9 cellular contexts compared by ENCODE assay signal in the genomic region with DNA sequence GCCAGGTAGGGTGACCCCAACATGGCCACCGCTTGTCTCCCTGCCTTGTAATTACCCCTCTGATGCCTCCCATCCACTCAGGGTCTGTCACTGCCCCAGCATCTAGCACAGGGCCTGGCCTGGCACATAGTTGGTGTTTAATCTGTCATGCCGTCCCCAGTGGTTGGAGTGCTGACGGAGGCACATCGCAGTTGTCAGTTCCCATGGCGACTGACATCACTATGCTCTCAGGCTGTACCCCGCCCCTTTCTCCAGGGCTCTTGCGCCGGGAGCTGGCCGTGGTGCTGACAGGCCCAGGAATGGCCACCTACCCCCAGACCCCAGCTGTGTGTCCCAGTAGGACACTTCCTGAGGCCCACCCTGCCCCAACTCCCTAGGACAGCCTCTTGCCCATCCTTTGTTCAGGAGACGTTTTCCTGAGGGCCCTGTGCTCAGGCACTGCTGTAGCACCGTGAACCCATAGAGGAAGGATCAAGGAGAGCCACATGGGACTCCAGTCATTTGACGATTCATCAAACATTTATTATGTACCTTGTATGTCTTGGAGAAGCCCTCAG. TPM values are rescaled to one million over a fixed set of nuclear protein-coding genes. Genes with fewer than 3 reads are reported as not detected.
DNase-seq lines count a peak whose midpoint lies in the region; ATAC-seq lines count a peak whose summit lies in the region.
"Had no signal": no experiment of that assay in that cellular context is flagged by ENCODE, and none has a peak within 500 bp of the region (broad histone marks: within the 10 kb centered on the region; RNA-seq: fewer than 3 reads in every experiment).

No MANE protein-coding gene starts in this region.

- intact Hi-C loops in activated CD4-positive, alpha-beta memory T cell treated with anti-CD3 and anti-CD28 coated beads for 36 hours (cut with micrococcal nuclease), result no loop called here

- CTCF ChIA-PET in activated CD4-positive, alpha-beta memory T cell treated with anti-CD3 and anti-CD28 coated beads for 36 hours (lab: Charles Lee), result no interaction called here

- no peaks in the 10 kb centered on the region for H3K36me3 ChIP-seq in iPS DF 6.9 (ENCODE audit: control insufficient read depth, insufficient read depth, low read length)

- peaks cover 26% of the 10 kb centered on the region for H3K27me3 Mint-ChIP-seq in T-helper 2 cell treated with Interferon-gamma antibody and Interleukin-4, amounts not matched to agents 5 μg/mL and 100 μg/mL, for 36 hours (ENCODE audit: low read depth)
- H3K27me3 Mint-ChIP-seq in activated CD4-positive, alpha-beta memory T cell treated with anti-CD3 and anti-CD28 coated beads for 36 hours, result peaks cover 23% of the 10 kb centered on the region

- H3K9me3 ChIP-seq in iPS DF 6.9 (ENCODE audit: control insufficient read depth, insufficient read depth, low read length), result no peaks in the 10 kb centered on the region

- no peak overlapping the region for H3K27ac ChIP-seq in iPS DF 6.9 (ENCODE audit: low read length)

- H3K4me1 ChIP-seq in iPS DF 6.9 (ENCODE audit: control insufficient read depth, insufficient read depth, low read length), result 0 out of 2 replicates have a peak, but pooled peaks cover 2% of the 10 kb centered on the region

- H3K9me3 Mint-ChIP-seq in T-helper 2 cell treated with Interferon-gamma antibody and Interleukin-4, amounts not matched to agents 5 μg/mL and 100 μg/mL, for 36 hours, result no peaks in the 10 kb centered on the region
- H3K9me3 Mint-ChIP-seq in activated CD4-positive, alpha-beta memory T cell treated with anti-CD3 and anti-CD28 coated beads for 36 hours, result no peaks in the 10 kb centered on the region

- no peaks in the 10 kb centered on the region for H3K4me1 Mint-ChIP-seq in T-helper 2 cell treated with Interferon-gamma antibody and Interleukin-4, amounts not matched to agents 5 μg/mL and 100 μg/mL, for 36 hours (ENCODE audit: low read depth)
- no peaks in the 10 kb centered on the region for H3K4me1 Mint-ChIP-seq in activated CD4-positive, alpha-beta memory T cell treated with anti-CD3 and anti-CD28 coated beads for 36 hours (ENCODE audit: low read depth)

- no peak overlapping the region for H3K4me3 ChIP-seq in iPS DF 6.9 (ENCODE audit: low read length)

- no peaks in the 10 kb centered on the region for H3K36me3 Mint-ChIP-seq in T-helper 2 cell treated with Interferon-gamma antibody and Interleukin-4, amounts not matched to agents 5 μg/mL and 100 μg/mL, for 36 hours (ENCODE audit: low read depth)
- no peaks in the 10 kb centered on the region for H3K36me3 Mint-ChIP-seq in activated CD4-positive, alpha-beta memory T cell treated with anti-CD3 and anti-CD28 coated beads for 36 hours

- POLR2A ChIA-PET in activated CD4-positive, alpha-beta memory T cell treated with anti-CD3 and anti-CD28 coated beads for 36 hours (lab: Charles Lee), result no interaction called here

- ATAC-seq in HG02642 (IDR thresholded peaks at IDR 0.05; ENCODE audit: poor library complexity, unreplicated experiment) (no peak), HG02759 (IDR thresholded peaks at IDR 0.05; ENCODE audit: unreplicated experiment) (no peak)

- H3K27me3 ChIP-seq in iPS DF 6.9 (ENCODE audit: control insufficient read depth, insufficient read depth, low read length), result no peaks in the 10 kb centered on the region

- no peak overlapping the region for H3K4me3 Mint-ChIP-seq in T-helper 2 cell treated with Interferon-gamma antibody and Interleukin-4, amounts not matched to agents 5 μg/mL and 100 μg/mL, for 36 hours
- no peak overlapping the region for H3K4me3 Mint-ChIP-seq in activated CD4-positive, alpha-beta memory T cell treated with anti-CD3 and anti-CD28 coated beads for 36 hours

- no CpG with 5 or more reads among the region's 12 CpGs for WGBS in iPS DF 6.9 (ENCODE audit: insufficient coverage, insufficient read length)

- peak in 3 of 5 experiments; percentile 3 to 51 (median 7) for DNase-seq in T-helper 2 cell
- DNase-seq in T-helper 2 cell treated with Interferon-gamma antibody and Interleukin-4, amounts not matched to agents 5 μg/mL and 100 μg/mL, for 36 hours (ENCODE audit: low spot score), result no peak
- DNase-seq in activated CD4-positive, alpha-beta memory T cell treated with anti-CD3 and anti-CD28 coated beads for 36 hours, result peak; percentile 42
- peak; percentile 47 for DNase-seq in iPS DF 6.9 (ENCODE audit: low read depth, low spot score)
- DNase-seq in stimulated activated CD8-positive, alpha-beta memory T cell treated with anti-CD3 and anti-CD28 coated beads, Interleukin-4, amount 100 ng/mL, for 48 hours, result peak; percentile 40
- DNase-seq in NK-92 (lab: John Stamatoyannopoulos, UW; ENCODE audit: unreplicated experiment), result no peak
- DNase-seq: Kasumi-1 had no signal

- no peak overlapping the region for H3K27ac Mint-ChIP-seq in T-helper 2 cell treated with Interferon-gamma antibody and Interleukin-4, amounts not matched to agents 5 μg/mL and 100 μg/mL, for 36 hours
- H3K27ac Mint-ChIP-seq in activated CD4-positive, alpha-beta memory T cell treated with anti-CD3 and anti-CD28 coated beads for 36 hours, result no peak overlapping the region

RNA-seq across cellular contexts. Expression of a gene that starts 23.0 kb away (rescaled TPM):
- under 1 TPM; 0.29 to 0.55 TPM for total RNA-seq in activated CD4-positive, alpha-beta memory T cell treated with anti-CD3 and anti-CD28 coated beads for 36 hours

Comparison
In these comparisons a context has a peak if more than half of its experiments do, and no peak if none do; other contexts are left out.
1. DNase-seq: peak in T-helper 2 cell (3 of 5), activated CD4-positive, alpha-beta memory T cell treated with anti-CD3 and anti-CD28 coated beads for 36 hours (single experiment), iPS DF 6.9 (single experiment) and stimulated activated CD8-positive, alpha-beta memory T cell treated with anti-CD3 and anti-CD28 coated beads, Interleukin-4, amount 100 ng/mL, for 48 hours (single experiment); none in T-helper 2 cell treated with Interferon-gamma antibody and Interleukin-4, amounts not matched to agents 5 μg/mL and 100 μg/mL, for 36 hours (single experiment) and NK-92 (single experiment).